Comparison of ENCODE assay signal across 8 cellular contexts in genomic region chr18:50967714-50968661, GRCh38. TPM values are rescaled to one million over a fixed set of nuclear protein-coding genes. Genes with fewer than 3 reads are reported as not detected.
DNase-seq lines count a peak whose midpoint lies in the region; FAIRE-seq and TF ChIP-seq lines count a peak whose summit lies in the region.

ELAC1 (plus strand) TSS chr18:50968040; CDS start chr18:50974405, 6,365 bp downstream.

- peaks cover 10% of the 10 kb centered on the region for H3K4me1 ChIP-seq in SJSA1 (replicated peaks)
- H3K4me1 ChIP-seq in suprapubic skin = peaks cover 25% of the 10 kb centered on the region

- H3K4me1 Mint-ChIP-seq in activated naive CD4-positive, alpha-beta T cell treated with anti-CD3 and anti-CD28 coated beads for 36 hours (ENCODE audit: low read depth) = peaks cover 23% of the 10 kb centered on the region

- H3K27ac ChIP-seq in SJSA1 = peak within 1 kb of the TSS; percentile 90
- peak within 1 kb of the TSS; percentile 99 for H3K27ac ChIP-seq in suprapubic skin

- peaks cover 11% of the 10 kb centered on the region for H3K36me3 ChIP-seq in SJSA1
- no peaks in the 10 kb centered on the region for H3K36me3 ChIP-seq in suprapubic skin

- peaks cover 3% of the 10 kb centered on the region for H3K36me3 Mint-ChIP-seq in activated naive CD4-positive, alpha-beta T cell treated with anti-CD3 and anti-CD28 coated beads for 36 hours (ENCODE audit: low read depth)

- no peaks in the 10 kb centered on the region for H3K27me3 Mint-ChIP-seq in activated naive CD4-positive, alpha-beta T cell treated with anti-CD3 and anti-CD28 coated beads for 36 hours (ENCODE audit: low read depth)

- WGBS in suprapubic skin = 2% methylated on average over 34 of the region's 84 CpGs

- TF ChIP-seq POLR2A in H54 (IDR thresholded peaks at IDR 0.05; ENCODE audit: low read depth, low read length) (peak; percentile 83), suprapubic skin (IDR thresholded peaks at IDR 0.05) (peak; percentile 89 to 93)

- H3K9me3 ChIP-seq in SJSA1 (replicated peaks) (no peaks in the 10 kb centered on the region), suprapubic skin (peaks cover 2% of the 10 kb centered on the region)

- CTCF ChIA-PET in activated naive CD4-positive, alpha-beta T cell treated with anti-CD3 and anti-CD28 coated beads for 36 hours (lab: Charles Lee) = interaction anchor here (0.7 to 1.2 kb wide), 7 partner anchors 10 to 157 kb away, joined by 3 to 4 read pairs (median 3); partner anchors contain the start of gene SMAD4

- H3K27me3 ChIP-seq in SJSA1 (replicated peaks) = no peaks in the 10 kb centered on the region
- no peaks in the 10 kb centered on the region for H3K27me3 ChIP-seq in suprapubic skin

- peak within 1 kb of the TSS; percentile 91 for H3K27ac Mint-ChIP-seq in activated naive CD4-positive, alpha-beta T cell treated with anti-CD3 and anti-CD28 coated beads for 36 hours

- H3K4me3 Mint-ChIP-seq in activated naive CD4-positive, alpha-beta T cell treated with anti-CD3 and anti-CD28 coated beads for 36 hours = peak within 1 kb of the TSS; percentile 94

- TF ChIP-seq EP300 in suprapubic skin (IDR thresholded peaks at IDR 0.05) = no peak

- intact Hi-C loops in activated naive CD4-positive, alpha-beta T cell treated with anti-CD3 and anti-CD28 coated beads for 36 hours (cut with micrococcal nuclease) = loop anchor here (1.0 to 5.0 kb wide), 3 partner anchors 62 to 229 kb away; partner anchors contain the start of genes MEX3C and SMAD4

- peak within 1 kb of the TSS; percentile 89 for H3K4me3 ChIP-seq in SJSA1
- H3K4me3 ChIP-seq in suprapubic skin = peak within 1 kb of the TSS; percentile 89

- peaks cover 9% of the 10 kb centered on the region for H3K9me3 Mint-ChIP-seq in activated naive CD4-positive, alpha-beta T cell treated with anti-CD3 and anti-CD28 coated beads for 36 hours

- peak; percentile 62 for DNase-seq in GDM1 (lab: John Stamatoyannopoulos, UW)
- peak; percentile 61 for DNase-seq in H54 (ENCODE audit: insufficient read length, low spot score)
- DNase-seq in LoVo (ENCODE audit: low spot score) = peak; percentile 84
- DNase-seq in SJSA1 (ENCODE audit: low read depth in 1 of 2, low spot score in 2 of 2) = peak; percentile 77 to 86
- peak; percentile 63 for DNase-seq in activated naive CD4-positive, alpha-beta T cell treated with anti-CD3 and anti-CD28 coated beads for 36 hours
- DNase-seq in frontal cortex (ENCODE audit: low spot score in 2 of 2) = peak; percentile 80 to 82
- DNase-seq in nucleus accumbens (lab: John Stamatoyannopoulos, UW) = peak in 54 of 56 donors; percentile 11 to 86 (median 70)
- DNase-seq in suprapubic skin (ENCODE audit: low spot score in 2 of 2) = peak; percentile 76 to 83

- FAIRE-seq in H54 (lab: Jason Lieb, UNC) (no peak), frontal cortex (lab: Jason Lieb, UNC) (no peak)

- TF ChIP-seq CTCF in suprapubic skin (IDR thresholded peaks at IDR 0.05) = peak in 1 of 2 donors; percentile 5

RNA-seq across cellular contexts. Expression of gene ELAC1, which starts in this region (rescaled TPM):
- total RNA-seq in SJSA1 (2014; rRNA removed; shearing (Covaris generic)) = 6.1 and 8.2 TPM in 2 replicates
- total RNA-seq in activated naive CD4-positive, alpha-beta T cell treated with anti-CD3 and anti-CD28 coated beads for 36 hours = 1 to 10 TPM; 2.7 to 4.0 TPM
- total RNA-seq in frontal cortex = 11.0 TPM
- total RNA-seq in suprapubic skin = 1 to 10 TPM; 4.4 to 8.0 (median 6.8) TPM

Comparison
In these comparisons a context has a peak if more than half of its experiments do, and no peak if none do; other contexts are left out.
1. Peak in every context shown above with its lines: DNase-seq, H3K4me3 ChIP-seq and H3K27ac ChIP-seq.